In the genomic region with DNA sequence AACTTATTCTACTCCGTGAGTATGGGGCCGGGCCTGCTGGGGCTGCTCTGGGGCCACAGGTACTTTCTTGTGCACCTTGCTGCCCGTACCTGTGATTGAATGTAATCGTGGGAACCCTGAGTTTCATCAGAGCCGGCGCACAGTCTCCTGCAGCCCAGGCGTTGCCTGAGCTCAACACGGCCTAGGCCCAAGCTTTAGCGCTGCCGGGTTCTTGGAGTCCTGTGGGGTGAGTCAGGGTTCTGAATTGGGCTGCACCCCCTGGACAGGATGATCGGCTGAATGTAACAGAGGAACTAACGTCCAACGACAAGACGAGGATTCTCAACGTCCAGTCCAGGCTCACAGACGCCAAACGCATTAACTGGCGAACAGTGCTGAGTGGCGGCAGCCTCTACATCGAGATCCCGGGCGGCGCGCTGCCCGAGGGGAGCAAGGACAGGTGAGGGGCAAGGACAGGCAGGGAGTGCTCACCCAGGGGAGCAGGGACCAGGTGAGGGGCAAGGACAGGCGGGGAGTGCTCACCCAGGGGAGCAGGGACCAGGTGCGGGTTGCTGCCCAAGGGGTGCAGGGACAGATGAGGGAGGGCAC, we compare ENCODE assay signal across 8 cellular contexts. TPM values are rescaled to one million over a fixed set of nuclear protein-coding genes. Genes with fewer than 3 reads are reported as not detected.
DNase-seq lines count a peak whose midpoint lies in the region; TF ChIP-seq lines count a peak whose summit lies in the region.

No MANE protein-coding gene starts in this region.

- intact Hi-C loops in activated CD4-positive, alpha-beta T cell treated with anti-CD3 and anti-CD28 coated beads, Interleukin-2, amount 10 ng/mL, durations not matched to agents 24 days and 14 days (cut with micrococcal nuclease), result loop anchor here (2.0 to 10.0 kb wide), 3 partner anchors 121 to 341 kb away; a partner anchor contains a TSS
- intact Hi-C loops in ovary (cut with DNase I), result loop anchor here (2.0 to 10.0 kb wide), 8 partner anchors 34 to 343 kb away; a partner anchor contains a TSS

- H3K9me3 ChIP-seq in esophagus (ENCODE audit: control insufficient read depth in 2 of 2, insufficient read depth in 1 of 2, low read depth in 1 of 2, low read length in 1 of 2) (no peaks in the 10 kb centered on the region), ovary (no peaks in the 10 kb centered on the region)

- TF ChIP-seq POLR2A in ovary (IDR thresholded peaks at IDR 0.05), result no peak

- no peaks in the 10 kb centered on the region for H3K27me3 ChIP-seq in esophagus (ENCODE audit: control insufficient read depth in 1 of 2, insufficient read depth in 2 of 2, low read length in 2 of 2)
- H3K27me3 ChIP-seq in ovary, result no peaks in the 10 kb centered on the region

- DNase-seq in activated CD4-positive, alpha-beta T cell treated with anti-CD3 and anti-CD28 coated beads, Interleukin-2, amount 10 ng/mL, durations not matched to agents 24 days and 14 days, result peak; percentile 75
- DNase-seq in activated CD4-positive, alpha-beta T cell treated with anti-CD3 and anti-CD28 coated beads for 48 hours, result no peak
- DNase-seq in T1000 (lab: John Stamatoyannopoulos, UW) (peak; percentile 65), ovary (peak in 2 of 5 donors; percentile 49 to 57), NCI-H345 treated with DMSO at 0.1 percent for 48 hours (lab: John Stamatoyannopoulos, UW; ENCODE audit: unreplicated experiment) (no peak), DMS153 (lab: John Stamatoyannopoulos, UW) (no peak), GM10248 (ENCODE audit: extremely low spot score) (no peak)

- H3K36me3 Mint-ChIP-seq in activated CD4-positive, alpha-beta T cell treated with anti-CD3 and anti-CD28 coated beads, Interleukin-2, amount 10 ng/mL, durations not matched to agents 24 days and 14 days (ENCODE audit: low read depth), result peaks cover 41% of the 10 kb centered on the region

- H3K9me3 Mint-ChIP-seq in activated CD4-positive, alpha-beta T cell treated with anti-CD3 and anti-CD28 coated beads, Interleukin-2, amount 10 ng/mL, durations not matched to agents 24 days and 14 days, result no peaks in the 10 kb centered on the region

- H3K36me3 ChIP-seq in esophagus (ENCODE audit: control insufficient read depth in 2 of 2, insufficient read depth in 2 of 2, low read length in 1 of 2) (peaks cover 5 to 23% of the 10 kb centered on the region in 2 donors), ovary (no peaks in the 10 kb centered on the region)

- H3K4me1 ChIP-seq in esophagus (ENCODE audit: control insufficient read depth in 2 of 2, insufficient read depth in 2 of 2, low read length in 1 of 2) (peaks cover 5 to 31% of the 10 kb centered on the region in 2 donors), ovary (ENCODE audit: insufficient read depth) (peaks cover 23% of the 10 kb centered on the region)

- TF ChIP-seq CTCF in ovary (IDR thresholded peaks at IDR 0.05) (no peak), GM10248 (IDR thresholded peaks at IDR 0.05; ENCODE audit: control extremely low read depth, extremely low read depth, low read depth, missing control alignments) (no peak)

- no peaks in the 10 kb centered on the region for H3K27me3 Mint-ChIP-seq in activated CD4-positive, alpha-beta T cell treated with anti-CD3 and anti-CD28 coated beads, Interleukin-2, amount 10 ng/mL, durations not matched to agents 24 days and 14 days

- peak overlapping the region; percentile 93 for H3K4me3 Mint-ChIP-seq in activated CD4-positive, alpha-beta T cell treated with anti-CD3 and anti-CD28 coated beads, Interleukin-2, amount 10 ng/mL, durations not matched to agents 24 days and 14 days

- H3K4me1 Mint-ChIP-seq in activated CD4-positive, alpha-beta T cell treated with anti-CD3 and anti-CD28 coated beads, Interleukin-2, amount 10 ng/mL, durations not matched to agents 24 days and 14 days, result peaks cover 31% of the 10 kb centered on the region

- H3K27ac Mint-ChIP-seq in activated CD4-positive, alpha-beta T cell treated with anti-CD3 and anti-CD28 coated beads, Interleukin-2, amount 10 ng/mL, durations not matched to agents 24 days and 14 days, result peak overlapping the region; percentile 84

- H3K4me3 ChIP-seq in esophagus (ENCODE audit: low read depth in 1 of 2, low read length in 2 of 2), result peak overlapping the region; percentile 97 to 99
- H3K4me3 ChIP-seq in ovary, result peak overlapping the region; percentile 98

- H3K27ac ChIP-seq in esophagus (ENCODE audit: low read depth in 2 of 2, low read length in 1 of 2) (peak overlapping the region; percentile 98 to 99), ovary (peak overlapping the region; percentile 95 to 99)

- CTCF ChIA-PET in GM10248 (lab: Yijun Ruan, JAX), result interaction anchor here (1.1 to 6.2 kb wide), 6 partner anchors 10 to 117 kb away, joined by 3 to 37 read pairs (median 14); no protein-coding TSS in a partner anchor

- TF ChIP-seq EP300 in ovary (IDR thresholded peaks at IDR 0.05), result no peak

- POLR2A ChIA-PET in GM10248 (lab: Yijun Ruan, JAX), result interaction anchor here (0.7 to 3.4 kb wide), 4 partner anchors 9 to 204 kb away, joined by 3 to 17 read pairs (median 4); a partner anchor contains a TSS

- 30 to 31% methylated on average over 27 of the region's 27 CpGs for WGBS in esophagus, 2 donors
- 24 to 32% (median 25%) methylated on average over 27 of the region's 27 CpGs for WGBS in ovary, 3 donors

RNA-seq across cellular contexts. Expression of a gene that starts 10.4 kb away (rescaled TPM):
- 0.09 TPM in 1 of 2 replicates, not detected in the other for total RNA-seq in activated CD4-positive, alpha-beta T cell treated with anti-CD3 and anti-CD28 coated beads, Interleukin-2, amount 10 ng/mL, durations not matched to agents 24 days and 14 days
- polyA plus RNA-seq in esophagus (under 1 TPM; 0.02 to 0.06 TPM), ovary (under 1 TPM in 1 of 2 donors, not detected in 1; 0.10 TPM)
- under 1 TPM in 5 of 7 donors, not detected in 2; 0.11 to 0.62 (median 0.35) TPM for total RNA-seq in ovary

RNA-seq across cellular contexts. Expression of a gene that starts 15.4 kb away (rescaled TPM):
- 0.40 and 0.91 TPM in 2 replicates for total RNA-seq in activated CD4-positive, alpha-beta T cell treated with anti-CD3 and anti-CD28 coated beads, Interleukin-2, amount 10 ng/mL, durations not matched to agents 24 days and 14 days
- polyA plus RNA-seq in esophagus (under 1 TPM; 0.13 to 0.20 TPM), ovary (under 1 TPM in 1 of 2 donors, not detected in 1; 0.31 TPM)
- total RNA-seq in ovary, result under 1 TPM in 4 of 7 donors, not detected in 3; 0.30 to 0.92 (median 0.41) TPM

RNA-seq across cellular contexts. Expression of a gene that starts 22.5 kb away (rescaled TPM):
- total RNA-seq in activated CD4-positive, alpha-beta T cell treated with anti-CD3 and anti-CD28 coated beads, Interleukin-2, amount 10 ng/mL, durations not matched to agents 24 days and 14 days, result 4.0 and 5.1 TPM in 2 replicates
- 1 to 10 TPM in 1 of 2 donors, under 1 TPM in 1; 0.55 to 2.5 TPM for polyA plus RNA-seq in esophagus
- 1 to 10 TPM in 6 of 7 donors, under 1 TPM in 1; 0.80 to 3.9 (median 1.3) TPM for total RNA-seq in ovary
- 10 to 100 TPM in 1 of 2 donors, not detected in 1; 12.0 TPM for polyA plus RNA-seq in ovary

RNA-seq across cellular contexts. Expression of a gene that starts 35.0 kb away (rescaled TPM):
- total RNA-seq in activated CD4-positive, alpha-beta T cell treated with anti-CD3 and anti-CD28 coated beads, Interleukin-2, amount 10 ng/mL, durations not matched to agents 24 days and 14 days, result 159 and 171 TPM in 2 replicates
- polyA plus RNA-seq in esophagus (10 to 100 TPM; 38.2 to 55.3 TPM), ovary (10 to 100 TPM; 13.7 to 95.7 TPM)
- total RNA-seq in ovary, result 100 to 1,000 TPM in 3 of 7 donors, 10 to 100 TPM in 4; 33.0 to 137 (median 89.8) TPM

RNA-seq across cellular contexts. Expression of a gene that starts 35.5 kb away (rescaled TPM):
- total RNA-seq in activated CD4-positive, alpha-beta T cell treated with anti-CD3 and anti-CD28 coated beads, Interleukin-2, amount 10 ng/mL, durations not matched to agents 24 days and 14 days, result 70.5 and 71.6 TPM in 2 replicates
- 10 to 100 TPM; 55.5 to 59.5 TPM for polyA plus RNA-seq in esophagus
- total RNA-seq in ovary, result 10 to 100 TPM; 39.0 to 55.2 (median 46.8) TPM
- polyA plus RNA-seq in ovary, result 10 to 100 TPM; 17.1 to 57.9 TPM

Comparison
In these comparisons a context has a peak if more than half of its experiments do, and no peak if none do; other contexts are left out.
1. DNase-seq: peak in activated CD4-positive, alpha-beta T cell treated with anti-CD3 and anti-CD28 coated beads, Interleukin-2, amount 10 ng/mL, durations not matched to agents 24 days and 14 days (single experiment) and T1000 (single experiment); none in activated CD4-positive, alpha-beta T cell treated with anti-CD3 and anti-CD28 coated beads for 48 hours (single experiment), NCI-H345 treated with DMSO at 0.1 percent for 48 hours (single experiment), DMS153 (single experiment) and GM10248 (single experiment).